ENCODE assay signal across 15 cellular contexts in the genomic region with DNA sequence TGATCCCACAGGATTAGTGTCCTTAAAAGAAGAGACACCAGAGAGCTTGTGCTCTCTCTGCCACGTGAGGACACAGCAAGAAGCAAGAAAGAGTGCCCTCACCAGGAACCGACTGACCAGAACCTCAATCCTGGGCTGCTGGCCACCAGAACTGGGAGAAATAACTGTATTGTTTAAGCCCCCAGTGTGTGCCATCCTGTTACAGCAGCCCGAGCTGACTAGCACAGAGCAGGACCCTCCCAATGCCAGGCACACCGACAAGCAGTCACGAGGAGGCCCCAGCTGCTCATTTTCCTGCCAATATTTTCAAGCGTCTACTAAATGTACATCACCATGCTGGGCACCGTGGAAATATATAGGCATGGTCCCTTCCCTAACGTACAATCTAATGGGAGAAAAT. TPM values are rescaled to one million over a fixed set of nuclear protein-coding genes. Genes with fewer than 3 reads are reported as not detected.
"Had no signal": no experiment of that assay in that cellular context is flagged by ENCODE, and none has a peak within 500 bp of the region (broad histone marks: within the 10 kb centered on the region; RNA-seq: fewer than 3 reads in every experiment).

No MANE protein-coding gene starts in this region.

- H3K36me3 ChIP-seq: transverse colon had no signal

- DNase-seq: activated CD4-positive, alpha-beta T cell treated with anti-CD3 and anti-CD28 coated beads for 36 hours; activated CD8-positive, alpha-beta memory T cell treated with anti-CD3 and anti-CD28 coated beads, Interleukin-2, amount 50 U/mL, for 48 hours; activated gamma-delta T cell; activated T-cell treated with anti-CD3 and anti-CD28 coated beads, Interleukin-2, amount 50 U/mL, for 72 hours; effector CD4-positive, alpha-beta T cell; mucosa of descending colon; naive thymus-derived CD4-positive, alpha-beta T cell; stimulated activated CD4-positive, alpha-beta T cell treated with anti-CD3 and anti-CD28 coated beads, Interleukin-2, amount 100 ng/mL, for 48 hours; T-helper 2 cell; transverse colon had no signal

- ATAC-seq: activated CD4-positive, alpha-beta T cell treated with anti-CD3 and anti-CD28 coated beads for 36 hours; activated T-cell treated with anti-CD3 and anti-CD28 coated beads, Interleukin-2, amount 50 U/mL, for 72 hours; naive thymus-derived CD4-positive, alpha-beta T cell had no signal

- H3K4me1 ChIP-seq: foreskin keratinocyte had no signal

- H3K27ac ChIP-seq: coronary artery, foreskin keratinocyte, parathyroid adenoma had no signal

- H3K4me3 ChIP-seq: coronary artery, mucosa of descending colon, transverse colon had no signal

- H3K9me3 ChIP-seq: mucosa of descending colon, transverse colon had no signal

RNA-seq across cellular contexts. Expression of gene FAM178B, which starts 17.1 kb away (rescaled TPM):
- total RNA-seq: endothelial cell of umbilical vein, foreskin keratinocyte, lung microvascular endothelial cell, transverse colon had no signal
